1 cellular context compared by ENCODE assay signal in genomic region chr1:10796029-10796944, GRCh38.
A peak's percentile ranks its signal among the peaks of the same experiment; 100 is the strongest.
TF ChIP-seq lines count a peak whose summit lies in the region.

TSS of gene CASZ1 (minus strand) at chr1:10796646. CDS start at chr1:10693889, 102,757 bp downstream.

TF ChIP-seq in WTC11, 78 proteins besides CTCF, POLR2A, EP300 and RAD21 (continued from another document):
- peak; percentile 100 for TF ChIP-seq PRDM15 (CRISPR knock-in tag; IDR thresholded peaks at IDR 0.05)
- TF ChIP-seq ZBTB21 (CRISPR knock-in tag; IDR thresholded peaks at IDR 0.05; ENCODE audit: borderline replicate concordance), result peak; percentile 78; the same call in 1 of the 2 replicates
- TF ChIP-seq CBFB (CRISPR knock-in tag; IDR thresholded peaks at IDR 0.05; ENCODE audit: low read depth), result 0 out of 2 replicates have a peak, but pooled peaks have one; percentile 51
- no peak for TF ChIP-seq JUN (CRISPR knock-in tag; IDR thresholded peaks at IDR 0.05)
- 0 out of 2 replicates have a peak, but pooled peaks have one; percentile 23 for TF ChIP-seq USF2 (CRISPR knock-in tag; IDR thresholded peaks at IDR 0.05)
- TF ChIP-seq HMGXB4 (CRISPR knock-in tag; IDR thresholded peaks at IDR 0.05), result peak; percentile 48; the same call in 1 of the 2 replicates
- TF ChIP-seq RORB (CRISPR knock-in tag; IDR thresholded peaks at IDR 0.05), result no peak
